Comparison of ENCODE assay signal across 11 cellular contexts in the genomic region with DNA sequence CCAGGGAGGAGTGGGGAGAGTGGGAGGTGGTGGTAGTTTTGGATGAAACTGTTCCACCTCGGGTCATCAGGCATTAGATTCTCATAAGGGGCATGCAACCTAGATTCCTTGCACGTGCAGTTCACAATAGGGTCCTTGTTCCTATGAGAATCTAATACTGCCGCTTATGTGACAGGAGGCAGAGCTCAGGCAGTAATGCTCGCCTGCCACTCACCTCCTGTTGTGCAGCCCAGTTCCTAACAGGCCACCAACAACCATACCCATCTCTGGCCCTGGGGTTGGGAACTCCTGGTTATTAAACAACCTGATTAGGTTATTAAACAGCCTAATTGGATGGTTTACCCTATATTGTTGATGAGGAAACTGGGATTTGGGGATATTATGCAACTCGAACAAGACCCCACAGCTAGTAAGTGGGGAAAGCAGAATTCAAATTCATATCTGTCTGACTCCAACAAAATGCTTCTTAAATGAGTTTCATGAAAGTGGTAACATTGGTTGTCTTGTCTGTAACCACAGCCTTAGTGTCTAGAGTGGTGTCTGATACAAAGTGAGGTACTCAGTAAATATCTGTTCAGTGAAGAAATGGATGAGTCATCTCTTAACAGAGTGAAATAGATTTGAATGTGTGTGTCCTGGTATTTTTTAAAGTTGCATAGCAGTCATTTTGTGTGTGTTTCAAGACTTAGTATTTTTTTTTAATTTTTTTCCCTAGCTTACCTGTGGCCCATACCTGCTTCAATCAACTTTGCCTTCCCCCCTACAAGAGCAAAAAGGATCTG.
DNase-seq lines count a peak whose midpoint lies in the region; TF ChIP-seq lines count a peak whose summit lies in the region.
"Had no signal": no experiment of that assay in that cellular context is flagged by ENCODE, and none has a peak within 500 bp of the region (broad histone marks: within the 10 kb centered on the region; RNA-seq: fewer than 3 reads in every experiment).

No MANE protein-coding gene starts in this region.

- intact Hi-C loops in transverse colon (cut with DNase I; ENCODE audit: low total_unique reads), result no loop called here

- no peaks in the 10 kb centered on the region for H3K9me3 ChIP-seq in transverse colon

- H3K4me3 ChIP-seq in HFF-Myc (replicated peaks; ENCODE audit: low read depth, low read length) (no peak overlapping the region), transverse colon (no peak overlapping the region)

- TF ChIP-seq EP300 in transverse colon (IDR thresholded peaks at IDR 0.05; ENCODE audit: low read depth), result no peak

- no peak for TF ChIP-seq CTCF in HFF-Myc (IDR thresholded peaks at IDR 0.05; ENCODE audit: low read depth, low read length, missing control alignments)
- TF ChIP-seq CTCF in transverse colon (IDR thresholded peaks at IDR 0.05), result no peak

- H3K27me3 ChIP-seq in transverse colon, result no peaks in the 10 kb centered on the region

- in situ Hi-C loops in ACHN (cut with HindIII; ENCODE audit: low pct_ligation_motif_present, low pct_unique_long_range_greater_than_20kb, low sequenced_read_pairs) (no loop called here), transverse colon (cut with MboI; ENCODE audit: low pct_ligation_motif_present in 1 of 4, low pct_unique_long_range_greater_than_20kb in 1 of 4, low sequenced_read_pairs in 3 of 4) (no loop called here)

- no peak overlapping the region for H3K27ac ChIP-seq in transverse colon

- 82% methylated on average over 1 to 5 of the region's 5 CpGs for WGBS in transverse colon (ENCODE audit: low coverage in 1 of 2), 2 donors

- peaks cover 0 to 3% (median 0%) of the 10 kb centered on the region in 4 donors for H3K4me1 ChIP-seq in transverse colon

- no peaks in the 10 kb centered on the region for H3K36me3 ChIP-seq in transverse colon

- peak; percentile 54 for DNase-seq in ACHN
- peak; percentile 45 for DNase-seq in HFF-Myc (ENCODE audit: extremely low read depth, low read depth)
- peak; percentile 56 for DNase-seq in astrocyte of the hippocampus (ENCODE audit: low read depth, low spot score)
- peak; percentile 46 for DNase-seq in islet precursor cell
- DNase-seq in transverse colon, result no peak
- DNase-seq in NCI-H524 (lab: John Stamatoyannopoulos, UW), result no peak
- DNase-seq in HUDEP-2 (lab: John Stamatoyannopoulos, UW; ENCODE audit: unreplicated experiment in 76 of 76), result no peak
- no peak for DNase-seq in NCI-H345 (lab: John Stamatoyannopoulos, UW)
- DNase-seq: activated CD4-positive, alpha-beta T cell treated with anti-CD3 and anti-CD28 coated beads, Interleukin-2, amount 10 ng/mL, durations not matched to agents 24 days and 14 days; CD4-positive, alpha-beta T cell; stimulated activated CD4-positive, alpha-beta T cell treated with anti-CD3 and anti-CD28 coated beads, Interleukin-2, amount 100 ng/mL, for 24 hours had no signal

- no peak for TF ChIP-seq POLR2A in transverse colon (IDR thresholded peaks at IDR 0.05)

Comparison
In these comparisons a context has a peak if more than half of its experiments do, and no peak if none do; other contexts are left out.
1. DNase-seq: peak in ACHN (single experiment), HFF-Myc (single experiment), astrocyte of the hippocampus (single experiment) and islet precursor cell (single experiment); none in transverse colon (single experiment), NCI-H524 (0 of 2), HUDEP-2 (0 of 76) and NCI-H345 (single experiment).